2 cellular contexts compared by ENCODE assay signal in the genomic region with DNA sequence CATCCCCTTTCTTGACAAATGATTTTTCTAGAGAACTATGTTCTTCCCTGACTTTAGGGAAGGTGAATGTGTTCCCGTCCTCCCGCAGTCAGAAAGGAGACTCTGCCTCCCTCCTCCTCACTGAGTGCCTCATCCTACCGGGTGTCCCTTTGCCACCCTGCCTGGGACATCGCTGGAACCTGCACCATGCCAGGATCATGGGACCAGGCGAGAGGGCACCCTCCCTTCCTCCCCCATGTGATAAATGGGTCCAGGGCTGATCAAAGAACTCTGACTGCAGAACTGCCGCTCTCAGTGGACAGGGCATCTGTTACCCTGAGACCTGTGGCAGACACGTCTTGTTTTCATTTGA.
TF ChIP-seq lines count a peak whose summit lies in the region.

No MANE protein-coding gene starts in this region.

TF ChIP-seq in GM12878, 131 proteins besides CTCF, POLR2A, EP300 and RAD21:
- TF ChIP-seq, protein P1, sequence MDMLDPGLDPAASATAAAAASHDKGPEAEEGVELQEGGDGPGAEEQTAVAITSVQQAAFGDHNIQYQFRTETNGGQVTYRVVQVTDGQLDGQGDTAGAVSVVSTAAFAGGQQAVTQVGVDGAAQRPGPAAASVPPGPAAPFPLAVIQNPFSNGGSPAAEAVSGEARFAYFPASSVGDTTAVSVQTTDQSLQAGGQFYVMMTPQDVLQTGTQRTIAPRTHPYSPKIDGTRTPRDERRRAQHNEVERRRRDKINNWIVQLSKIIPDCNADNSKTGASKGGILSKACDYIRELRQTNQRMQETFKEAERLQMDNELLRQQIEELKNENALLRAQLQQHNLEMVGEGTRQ (IDR thresholded peaks at IDR 0.05; ENCODE audit: borderline replicate concordance, low read depth, low read length), result no peak
- TF ChIP-seq TAF1 (IDR thresholded peaks at IDR 0.05; ENCODE audit: borderline replicate concordance, low read depth, low read length) (no peak), TCF12 (IDR thresholded peaks at IDR 0.05; ENCODE audit: low read depth, low read length) (no peak), BRCA1 (IDR thresholded peaks at IDR 0.05; ENCODE audit: low read depth, low read length) (no peak), WRNIP1 (IDR thresholded peaks at IDR 0.05; ENCODE audit: borderline replicate concordance, low read depth, low read length) (no peak), SIN3A (IDR thresholded peaks at IDR 0.05; ENCODE audit: low read depth, low read length) (no peak), NBN (IDR thresholded peaks at IDR 0.05) (no peak), GABPA (IDR thresholded peaks at IDR 0.05; ENCODE audit: low read depth) (no peak), YBX1 (IDR thresholded peaks at IDR 0.05) (no peak), POLR2AphosphoS5 (IDR thresholded peaks at IDR 0.05; ENCODE audit: low read length) (no peak), TCF3 (IDR thresholded peaks at IDR 0.05; ENCODE audit: borderline replicate concordance, insufficient read depth, low read depth, low read length) (no peak), EED (IDR thresholded peaks at IDR 0.05; ENCODE audit: low read depth) (no peak), JUND (IDR thresholded peaks at IDR 0.05; ENCODE audit: low read depth, low read length) (no peak)
- TF ChIP-seq, protein P2, sequence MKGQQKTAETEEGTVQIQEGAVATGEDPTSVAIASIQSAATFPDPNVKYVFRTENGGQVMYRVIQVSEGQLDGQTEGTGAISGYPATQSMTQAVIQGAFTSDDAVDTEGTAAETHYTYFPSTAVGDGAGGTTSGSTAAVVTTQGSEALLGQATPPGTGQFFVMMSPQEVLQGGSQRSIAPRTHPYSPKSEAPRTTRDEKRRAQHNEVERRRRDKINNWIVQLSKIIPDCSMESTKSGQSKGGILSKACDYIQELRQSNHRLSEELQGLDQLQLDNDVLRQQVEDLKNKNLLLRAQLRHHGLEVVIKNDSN (IDR thresholded peaks at IDR 0.05; ENCODE audit: borderline replicate concordance, extremely low read length, insufficient read depth, low read depth, low read length), result no peak
- TF ChIP-seq, protein P3, sequence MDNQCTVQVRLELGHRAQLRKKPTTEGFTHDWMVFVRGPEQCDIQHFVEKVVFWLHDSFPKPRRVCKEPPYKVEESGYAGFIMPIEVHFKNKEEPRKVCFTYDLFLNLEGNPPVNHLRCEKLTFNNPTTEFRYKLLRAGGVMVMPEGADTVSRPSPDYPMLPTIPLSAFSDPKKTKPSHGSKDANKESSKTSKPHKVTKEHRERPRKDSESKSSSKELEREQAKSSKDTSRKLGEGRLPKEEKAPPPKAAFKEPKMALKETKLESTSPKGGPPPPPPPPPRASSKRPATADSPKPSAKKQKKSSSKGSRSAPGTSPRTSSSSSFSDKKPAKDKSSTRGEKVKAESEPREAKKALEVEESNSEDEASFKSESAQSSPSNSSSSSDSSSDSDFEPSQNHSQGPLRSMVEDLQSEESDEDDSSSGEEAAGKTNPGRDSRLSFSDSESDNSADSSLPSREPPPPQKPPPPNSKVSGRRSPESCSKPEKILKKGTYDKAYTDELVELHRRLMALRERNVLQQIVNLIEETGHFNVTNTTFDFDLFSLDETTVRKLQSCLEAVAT (IDR thresholded peaks at IDR 0.05), result no peak
- TF ChIP-seq, protein P4, sequence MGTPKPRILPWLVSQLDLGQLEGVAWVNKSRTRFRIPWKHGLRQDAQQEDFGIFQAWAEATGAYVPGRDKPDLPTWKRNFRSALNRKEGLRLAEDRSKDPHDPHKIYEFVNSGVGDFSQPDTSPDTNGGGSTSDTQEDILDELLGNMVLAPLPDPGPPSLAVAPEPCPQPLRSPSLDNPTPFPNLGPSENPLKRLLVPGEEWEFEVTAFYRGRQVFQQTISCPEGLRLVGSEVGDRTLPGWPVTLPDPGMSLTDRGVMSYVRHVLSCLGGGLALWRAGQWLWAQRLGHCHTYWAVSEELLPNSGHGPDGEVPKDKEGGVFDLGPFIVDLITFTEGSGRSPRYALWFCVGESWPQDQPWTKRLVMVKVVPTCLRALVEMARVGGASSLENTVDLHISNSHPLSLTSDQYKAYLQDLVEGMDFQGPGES (IDR thresholded peaks at IDR 0.05), result no peak
- TF ChIP-seq, protein P5, sequence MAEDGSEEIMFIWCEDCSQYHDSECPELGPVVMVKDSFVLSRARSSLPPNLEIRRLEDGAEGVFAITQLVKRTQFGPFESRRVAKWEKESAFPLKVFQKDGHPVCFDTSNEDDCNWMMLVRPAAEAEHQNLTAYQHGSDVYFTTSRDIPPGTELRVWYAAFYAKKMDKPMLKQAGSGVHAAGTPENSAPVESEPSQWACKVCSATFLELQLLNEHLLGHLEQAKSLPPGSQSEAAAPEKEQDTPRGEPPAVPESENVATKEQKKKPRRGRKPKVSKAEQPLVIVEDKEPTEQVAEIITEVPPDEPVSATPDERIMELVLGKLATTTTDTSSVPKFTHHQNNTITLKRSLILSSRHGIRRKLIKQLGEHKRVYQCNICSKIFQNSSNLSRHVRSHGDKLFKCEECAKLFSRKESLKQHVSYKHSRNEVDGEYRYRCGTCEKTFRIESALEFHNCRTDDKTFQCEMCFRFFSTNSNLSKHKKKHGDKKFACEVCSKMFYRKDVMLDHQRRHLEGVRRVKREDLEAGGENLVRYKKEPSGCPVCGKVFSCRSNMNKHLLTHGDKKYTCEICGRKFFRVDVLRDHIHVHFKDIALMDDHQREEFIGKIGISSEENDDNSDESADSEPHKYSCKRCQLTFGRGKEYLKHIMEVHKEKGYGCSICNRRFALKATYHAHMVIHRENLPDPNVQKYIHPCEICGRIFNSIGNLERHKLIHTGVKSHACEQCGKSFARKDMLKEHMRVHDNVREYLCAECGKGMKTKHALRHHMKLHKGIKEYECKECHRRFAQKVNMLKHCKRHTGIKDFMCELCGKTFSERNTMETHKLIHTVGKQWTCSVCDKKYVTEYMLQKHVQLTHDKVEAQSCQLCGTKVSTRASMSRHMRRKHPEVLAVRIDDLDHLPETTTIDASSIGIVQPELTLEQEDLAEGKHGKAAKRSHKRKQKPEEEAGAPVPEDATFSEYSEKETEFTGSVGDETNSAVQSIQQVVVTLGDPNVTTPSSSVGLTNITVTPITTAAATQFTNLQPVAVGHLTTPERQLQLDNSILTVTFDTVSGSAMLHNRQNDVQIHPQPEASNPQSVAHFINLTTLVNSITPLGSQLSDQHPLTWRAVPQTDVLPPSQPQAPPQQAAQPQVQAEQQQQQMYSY (CRISPR knock-in tag; IDR thresholded peaks at IDR 0.05), result no peak
- TF ChIP-seq, protein P6, sequence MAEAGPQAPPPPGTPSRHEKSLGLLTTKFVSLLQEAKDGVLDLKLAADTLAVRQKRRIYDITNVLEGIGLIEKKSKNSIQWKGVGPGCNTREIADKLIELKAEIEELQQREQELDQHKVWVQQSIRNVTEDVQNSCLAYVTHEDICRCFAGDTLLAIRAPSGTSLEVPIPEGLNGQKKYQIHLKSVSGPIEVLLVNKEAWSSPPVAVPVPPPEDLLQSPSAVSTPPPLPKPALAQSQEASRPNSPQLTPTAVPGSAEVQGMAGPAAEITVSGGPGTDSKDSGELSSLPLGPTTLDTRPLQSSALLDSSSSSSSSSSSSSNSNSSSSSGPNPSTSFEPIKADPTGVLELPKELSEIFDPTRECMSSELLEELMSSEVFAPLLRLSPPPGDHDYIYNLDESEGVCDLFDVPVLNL (IDR thresholded peaks at IDR 0.05; ENCODE audit: low read depth, low read length), result no peak

TF ChIP-seq in HepG2, 621 proteins besides CTCF, POLR2A, EP300 and RAD21 (continues in another document):
- no peak for TF ChIP-seq KLF13 (CRISPR knock-in tag; IDR thresholded peaks at IDR 0.05)
- TF ChIP-seq CBX2 (IDR thresholded peaks at IDR 0.05; ENCODE audit: low read depth, low read length), result no peak
- TF ChIP-seq CBX2 (CRISPR knock-in tag; IDR thresholded peaks at IDR 0.05; ENCODE audit: low read depth), result no peak
- TF ChIP-seq POLR2G (IDR thresholded peaks at IDR 0.05; ENCODE audit: low read depth, low read length), result peak; percentile 34; the same call in 1 of the 2 replicates
- TF ChIP-seq TMF1 (CRISPR knock-in tag; IDR thresholded peaks at IDR 0.05; ENCODE audit: low read depth), result no peak
- TF ChIP-seq, protein P7, sequence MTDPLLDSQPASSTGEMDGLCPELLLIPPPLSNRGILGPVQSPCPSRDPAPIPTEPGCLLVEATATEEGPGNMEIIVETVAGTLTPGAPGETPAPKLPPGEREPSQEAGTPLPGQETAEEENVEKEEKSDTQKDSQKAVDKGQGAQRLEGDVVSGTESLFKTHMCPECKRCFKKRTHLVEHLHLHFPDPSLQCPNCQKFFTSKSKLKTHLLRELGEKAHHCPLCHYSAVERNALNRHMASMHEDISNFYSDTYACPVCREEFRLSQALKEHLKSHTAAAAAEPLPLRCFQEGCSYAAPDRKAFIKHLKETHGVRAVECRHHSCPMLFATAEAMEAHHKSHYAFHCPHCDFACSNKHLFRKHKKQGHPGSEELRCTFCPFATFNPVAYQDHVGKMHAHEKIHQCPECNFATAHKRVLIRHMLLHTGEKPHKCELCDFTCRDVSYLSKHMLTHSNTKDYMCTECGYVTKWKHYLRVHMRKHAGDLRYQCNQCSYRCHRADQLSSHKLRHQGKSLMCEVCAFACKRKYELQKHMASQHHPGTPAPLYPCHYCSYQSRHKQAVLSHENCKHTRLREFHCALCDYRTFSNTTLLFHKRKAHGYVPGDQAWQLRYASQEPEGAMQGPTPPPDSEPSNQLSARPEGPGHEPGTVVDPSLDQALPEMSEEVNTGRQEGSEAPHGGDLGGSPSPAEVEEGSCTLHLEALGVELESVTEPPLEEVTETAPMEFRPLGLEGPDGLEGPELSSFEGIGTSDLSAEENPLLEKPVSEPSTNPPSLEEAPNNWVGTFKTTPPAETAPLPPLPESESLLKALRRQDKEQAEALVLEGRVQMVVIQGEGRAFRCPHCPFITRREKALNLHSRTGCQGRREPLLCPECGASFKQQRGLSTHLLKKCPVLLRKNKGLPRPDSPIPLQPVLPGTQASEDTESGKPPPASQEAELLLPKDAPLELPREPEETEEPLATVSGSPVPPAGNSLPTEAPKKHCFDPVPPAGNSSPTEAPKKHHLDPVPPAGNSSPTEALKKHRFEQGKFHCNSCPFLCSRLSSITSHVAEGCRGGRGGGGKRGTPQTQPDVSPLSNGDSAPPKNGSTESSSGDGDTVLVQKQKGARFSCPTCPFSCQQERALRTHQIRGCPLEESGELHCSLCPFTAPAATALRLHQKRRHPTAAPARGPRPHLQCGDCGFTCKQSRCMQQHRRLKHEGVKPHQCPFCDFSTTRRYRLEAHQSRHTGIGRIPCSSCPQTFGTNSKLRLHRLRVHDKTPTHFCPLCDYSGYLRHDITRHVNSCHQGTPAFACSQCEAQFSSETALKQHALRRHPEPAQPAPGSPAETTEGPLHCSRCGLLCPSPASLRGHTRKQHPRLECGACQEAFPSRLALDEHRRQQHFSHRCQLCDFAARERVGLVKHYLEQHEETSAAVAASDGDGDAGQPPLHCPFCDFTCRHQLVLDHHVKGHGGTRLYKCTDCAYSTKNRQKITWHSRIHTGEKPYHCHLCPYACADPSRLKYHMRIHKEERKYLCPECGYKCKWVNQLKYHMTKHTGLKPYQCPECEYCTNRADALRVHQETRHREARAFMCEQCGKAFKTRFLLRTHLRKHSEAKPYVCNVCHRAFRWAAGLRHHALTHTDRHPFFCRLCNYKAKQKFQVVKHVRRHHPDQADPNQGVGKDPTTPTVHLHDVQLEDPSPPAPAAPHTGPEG (CRISPR knock-in tag; IDR thresholded peaks at IDR 0.05), result no peak
- TF ChIP-seq ZNF7 (CRISPR knock-in tag; IDR thresholded peaks at IDR 0.05), result no peak
- TF ChIP-seq SETDB1 (CRISPR knock-in tag; IDR thresholded peaks at IDR 0.05; ENCODE audit: borderline replicate concordance), result no peak
- TF ChIP-seq, protein P8, sequence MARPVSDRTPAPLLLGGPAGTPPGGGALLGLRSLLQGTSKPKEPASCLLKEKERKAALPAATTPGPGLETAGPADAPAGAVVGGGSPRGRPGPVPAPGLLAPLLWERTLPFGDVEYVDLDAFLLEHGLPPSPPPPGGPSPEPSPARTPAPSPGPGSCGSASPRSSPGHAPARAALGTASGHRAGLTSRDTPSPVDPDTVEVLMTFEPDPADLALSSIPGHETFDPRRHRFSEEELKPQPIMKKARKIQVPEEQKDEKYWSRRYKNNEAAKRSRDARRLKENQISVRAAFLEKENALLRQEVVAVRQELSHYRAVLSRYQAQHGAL (CRISPR knock-in tag; IDR thresholded peaks at IDR 0.05; ENCODE audit: not compliant biosample characterization), result no peak
- TF ChIP-seq FOXK2 (IDR thresholded peaks at IDR 0.05), result no peak
- TF ChIP-seq ZNF605 (CRISPR knock-in tag; IDR thresholded peaks at IDR 0.05), result peak; percentile 68; the same call in 1 of the 2 replicates
- peak; percentile 12 for TF ChIP-seq PCBP2 (optimal IDR thresholded peaks at IDR 0.05; ENCODE audit: low read depth, low read length, poor library complexity, severe bottlenecking)
- TF ChIP-seq ZIK1 (CRISPR knock-in tag; IDR thresholded peaks at IDR 0.05; ENCODE audit: borderline replicate concordance, low read depth), result 0 out of 2 replicates have a peak, but pooled peaks have one; percentile 5
- TF ChIP-seq, protein P9, sequence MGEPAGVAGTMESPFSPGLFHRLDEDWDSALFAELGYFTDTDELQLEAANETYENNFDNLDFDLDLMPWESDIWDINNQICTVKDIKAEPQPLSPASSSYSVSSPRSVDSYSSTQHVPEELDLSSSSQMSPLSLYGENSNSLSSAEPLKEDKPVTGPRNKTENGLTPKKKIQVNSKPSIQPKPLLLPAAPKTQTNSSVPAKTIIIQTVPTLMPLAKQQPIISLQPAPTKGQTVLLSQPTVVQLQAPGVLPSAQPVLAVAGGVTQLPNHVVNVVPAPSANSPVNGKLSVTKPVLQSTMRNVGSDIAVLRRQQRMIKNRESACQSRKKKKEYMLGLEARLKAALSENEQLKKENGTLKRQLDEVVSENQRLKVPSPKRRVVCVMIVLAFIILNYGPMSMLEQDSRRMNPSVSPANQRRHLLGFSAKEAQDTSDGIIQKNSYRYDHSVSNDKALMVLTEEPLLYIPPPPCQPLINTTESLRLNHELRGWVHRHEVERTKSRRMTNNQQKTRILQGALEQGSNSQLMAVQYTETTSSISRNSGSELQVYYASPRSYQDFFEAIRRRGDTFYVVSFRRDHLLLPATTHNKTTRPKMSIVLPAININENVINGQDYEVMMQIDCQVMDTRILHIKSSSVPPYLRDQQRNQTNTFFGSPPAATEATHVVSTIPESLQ (CRISPR knock-in tag; conservative IDR thresholded peaks at IDR 0.05), result no peak
- no peak for TF ChIP-seq MAZ (IDR thresholded peaks at IDR 0.05; ENCODE audit: borderline replicate concordance, low read depth, low read length)
- 0 out of 2 replicates have a peak, but pooled peaks have one; percentile 32 for TF ChIP-seq MAZ (CRISPR knock-in tag; IDR thresholded peaks at IDR 0.05; ENCODE audit: low read depth)
- TF ChIP-seq ZBTB20 (CRISPR knock-in tag; IDR thresholded peaks at IDR 0.05; ENCODE audit: borderline replicate concordance, low read depth), result 0 out of 2 replicates have a peak, but pooled peaks have one; percentile 14
- TF ChIP-seq NFIC (IDR thresholded peaks at IDR 0.05; ENCODE audit: low read length), result 0 out of 2 replicates have a peak, but pooled peaks have one; percentile 21
- 0 out of 2 replicates have a peak, but pooled peaks have one; percentile 5 for TF ChIP-seq ZNF747 (CRISPR knock-in tag; IDR thresholded peaks at IDR 0.05; ENCODE audit: borderline replicate concordance)
- TF ChIP-seq LCORL (IDR thresholded peaks at IDR 0.05), result no peak
- 0 out of 2 replicates have a peak, but pooled peaks have one; percentile 28 for TF ChIP-seq LCORL (CRISPR knock-in tag; IDR thresholded peaks at IDR 0.05)
- TF ChIP-seq, protein P10, sequence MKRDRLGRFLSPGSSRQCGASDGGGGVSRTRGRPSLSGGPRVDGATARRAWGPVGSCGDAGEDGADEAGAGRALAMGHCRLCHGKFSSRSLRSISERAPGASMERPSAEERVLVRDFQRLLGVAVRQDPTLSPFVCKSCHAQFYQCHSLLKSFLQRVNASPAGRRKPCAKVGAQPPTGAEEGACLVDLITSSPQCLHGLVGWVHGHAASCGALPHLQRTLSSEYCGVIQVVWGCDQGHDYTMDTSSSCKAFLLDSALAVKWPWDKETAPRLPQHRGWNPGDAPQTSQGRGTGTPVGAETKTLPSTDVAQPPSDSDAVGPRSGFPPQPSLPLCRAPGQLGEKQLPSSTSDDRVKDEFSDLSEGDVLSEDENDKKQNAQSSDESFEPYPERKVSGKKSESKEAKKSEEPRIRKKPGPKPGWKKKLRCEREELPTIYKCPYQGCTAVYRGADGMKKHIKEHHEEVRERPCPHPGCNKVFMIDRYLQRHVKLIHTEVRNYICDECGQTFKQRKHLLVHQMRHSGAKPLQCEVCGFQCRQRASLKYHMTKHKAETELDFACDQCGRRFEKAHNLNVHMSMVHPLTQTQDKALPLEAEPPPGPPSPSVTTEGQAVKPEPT (CRISPR knock-in tag; IDR thresholded peaks at IDR 0.05; ENCODE audit: low read depth), result no peak
